Comparison of ENCODE assay signal across 25 cellular contexts in the genomic region with DNA sequence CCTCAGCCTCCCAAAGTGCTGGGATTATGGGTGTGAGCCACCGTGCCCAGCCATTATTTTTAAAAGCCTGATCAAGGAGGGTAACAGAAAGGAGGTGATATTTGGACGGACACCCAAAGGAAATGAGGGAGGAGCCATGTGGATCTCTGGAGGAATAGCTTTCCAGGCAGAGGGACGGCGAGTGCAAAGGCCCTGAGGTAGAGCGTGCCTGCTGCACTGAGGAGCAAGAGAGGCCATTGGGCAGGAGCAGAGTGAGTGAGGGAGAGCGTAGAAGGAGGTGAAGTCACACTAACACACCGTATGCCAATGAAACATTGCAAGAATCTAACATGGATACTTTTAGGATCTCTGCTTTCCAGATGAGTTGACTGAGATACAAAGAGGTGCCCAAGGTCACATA. TPM values are rescaled to one million over a fixed set of nuclear protein-coding genes. Genes with fewer than 3 reads are reported as not detected.
DNase-seq lines count a peak whose midpoint lies in the region; ATAC-seq, FAIRE-seq and TF ChIP-seq lines count a peak whose summit lies in the region.
"Had no signal": no experiment of that assay in that cellular context is flagged by ENCODE, and none has a peak within 500 bp of the region (broad histone marks: within the 10 kb centered on the region; RNA-seq: fewer than 3 reads in every experiment).

No MANE protein-coding gene starts in this region.

- DNase-seq in HepG2 (ENCODE audit: low spot score) = no peak
- no peak for DNase-seq in right lobe of liver
- no peak for DNase-seq in K562 (ENCODE audit: extremely low read depth in 1 of 4, low spot score in 3 of 4)
- no peak for DNase-seq in neuronal stem cell (ENCODE audit: low spot score)
- DNase-seq in activated CD4-positive, alpha-beta T cell treated with anti-CD3 and anti-CD28 coated beads, Interleukin-2, amount 50 U/mL, for 48 hours = no peak
- DNase-seq in SIG-M5 treated with dmso at 0.1 percent for 504 hours (lab: John Stamatoyannopoulos, UW; ENCODE audit: unreplicated experiment) = no peak
- DNase-seq: AML-193; BE2C; CD4-positive, alpha-beta T cell; CD8-positive, alpha-beta memory T cell; DMS 273 treated with DMSO at 0.1 percent for 48 hours; DMS79; EL; GDM1; GM23248; H7; HCEC 1CT had no signal

- no peak overlapping the region for H3K4ac ChIP-seq in neuronal stem cell (ENCODE audit: low read length)

- H2BK5ac ChIP-seq in neuronal stem cell (ENCODE audit: low read length) = no peak overlapping the region

- no peak for TF ChIP-seq POLR2A in HepG2 (IDR thresholded peaks at IDR 0.05; ENCODE audit: insufficient read depth in 1 of 2, low read depth in 2 of 2, low read length in 2 of 2)
- TF ChIP-seq POLR2A in right lobe of liver (IDR thresholded peaks at IDR 0.05) = no peak
- no peak for TF ChIP-seq POLR2A in K562 (conservative IDR thresholded peaks at IDR 0.05)

- TF ChIP-seq CTCF in HepG2 (CRISPR knock-in tag; IDR thresholded peaks at IDR 0.05) (no peak), right lobe of liver (IDR thresholded peaks at IDR 0.05) (no peak), K562 (IDR thresholded peaks at IDR 0.05 in 2 of 3, conservative IDR thresholded peaks at IDR 0.05 in 1 of 3; ENCODE audit: insufficient read depth in 2 of 3, low read depth in 1 of 3, low read length in 3 of 3) (no peak)

- BruUV-seq in HepG2 (replicated peaks; lab: Mats Ljungman, UMichigan) = no TSS peak
- BruUV-seq in K562 (replicated peaks; lab: Mats Ljungman, UMichigan) = no TSS peak

- H2AFZ ChIP-seq in HepG2 (ENCODE audit: low read length) = no peak overlapping the region
- no peak overlapping the region for H2AFZ ChIP-seq in K562 (ENCODE audit: low read depth, low read length)
- H2AFZ ChIP-seq in neuronal stem cell (ENCODE audit: low read length) = no peak overlapping the region
- H2AFZ ChIP-seq: GM23248 had no signal

- H3K23ac ChIP-seq in neuronal stem cell (ENCODE audit: low read depth, low read length, poor library complexity) = no peak overlapping the region

- no peaks in the 10 kb centered on the region for H3K79me1 ChIP-seq in neuronal stem cell (ENCODE audit: low read depth, low read length)

- ATAC-seq in HepG2 = no peak
- ATAC-seq in right lobe of liver = no peak
- no peak for ATAC-seq in K562
- ATAC-seq in HG02840 (IDR thresholded peaks at IDR 0.05; ENCODE audit: low FRiP score, unreplicated experiment) = no peak
- ATAC-seq: GM12878 had no signal

- H3K27ac ChIP-seq in HepG2 (ENCODE audit: extremely low read length, insufficient read depth, low read length) = no peak overlapping the region
- H3K27ac ChIP-seq in right lobe of liver = no peak overlapping the region
- no peak overlapping the region for H3K27ac ChIP-seq in K562 (ENCODE audit: extremely low read depth, low read depth, low read length)
- no peak overlapping the region for H3K27ac ChIP-seq in neuronal stem cell (replicated peaks; ENCODE audit: low read length)
- H3K27ac ChIP-seq: 22Rv1; BLaER1 treated with 17β-estradiol and CSF1 and Interleukin-3, amounts not matched to agents 10 nM and 100 nM; GM23248 had no signal

- no peak overlapping the region for H2BK15ac ChIP-seq in neuronal stem cell (ENCODE audit: low read length)

- intact Hi-C loops in HepG2 (cut with micrococcal nuclease; ENCODE audit: unreplicated experiment) = loop anchor here (10.0 kb wide), 1 partner anchor 268 kb away; no protein-coding TSS in a partner anchor
- intact Hi-C loops in right lobe of liver (cut with DNase I) = loop anchor here in 1 of 2 donors (10.0 kb wide), 1 partner anchor 268 kb away; no protein-coding TSS in a partner anchor
- intact Hi-C loops in K562 (cut with micrococcal nuclease) = no loop called here

- POLR2A ChIA-PET in HepG2 (lab: Yijun Ruan, JAX) (no interaction called here), K562 (lab: Yijun Ruan, JAX) (interaction anchor here (0.6 kb wide), 1 partner anchor 673 kb away, joined by 3 read pairs; no protein-coding TSS in a partner anchor)

- no peak overlapping the region for H2BK120ac ChIP-seq in neuronal stem cell (ENCODE audit: low read depth, low read length)

- in situ Hi-C loops in HepG2 (cut with HindIII; ENCODE audit: extremely low pct_ligation_motif_present, low pct_unique_long_range_greater_than_20kb) (loop anchor here (25.0 kb wide), 1 partner anchor 551 kb away; no protein-coding TSS in a partner anchor), K562 (cut with MboI) (loop anchor here (10.0 to 25.0 kb wide), 2 partner anchors 178 to 551 kb away; no protein-coding TSS in a partner anchor)

- no peak overlapping the region for H3K9ac ChIP-seq in HepG2 (ENCODE audit: insufficient read depth, low read depth, low read length)
- no peak overlapping the region for H3K9ac ChIP-seq in K562 (ENCODE audit: insufficient read depth in 1 of 2, low read depth in 2 of 2, low read length in 2 of 2)
- no peak overlapping the region for H3K9ac ChIP-seq in neuronal stem cell (ENCODE audit: low read depth, low read length, poor library complexity)
- H3K9ac ChIP-seq: BLaER1 treated with 17β-estradiol and CSF1 and Interleukin-3, amounts not matched to agents 10 nM and 100 nM; GM23248 had no signal

- no peak overlapping the region for H3K4me2 ChIP-seq in HepG2 (ENCODE audit: low read depth, low read length)
- no peak overlapping the region for H3K4me2 ChIP-seq in K562 (ENCODE audit: insufficient read depth, low read length)
- H3K4me2 ChIP-seq in neuronal stem cell (ENCODE audit: insufficient read depth, low read length, poor library complexity, severe bottlenecking) = no peak overlapping the region
- H3K4me2 ChIP-seq: BLaER1 treated with 17β-estradiol and CSF1 and Interleukin-3, amounts not matched to agents 10 nM and 100 nM had no signal

- no peak overlapping the region for H2BK12ac ChIP-seq in neuronal stem cell (ENCODE audit: low read length)

- H3K79me2 ChIP-seq in HepG2 (ENCODE audit: insufficient read depth, low read length) = no peaks in the 10 kb centered on the region
- no peaks in the 10 kb centered on the region for H3K79me2 ChIP-seq in K562 (ENCODE audit: control insufficient read depth, insufficient read depth, low read length)

- H3K4me1 ChIP-seq in HepG2 (ENCODE audit: insufficient read depth, low read length) (no peaks in the 10 kb centered on the region), right lobe of liver (no peaks in the 10 kb centered on the region), K562 (replicated peaks in 1 of 2; ENCODE audit: control insufficient read depth in 2 of 2, insufficient read depth in 2 of 2, low read length in 2 of 2) (peaks cover 0 to 4% of the 10 kb centered on the region in 2 experiments; a peak in 2 of 5 replicates), neuronal stem cell (ENCODE audit: control insufficient read depth in 2 of 2, insufficient read depth in 1 of 2, low read depth in 1 of 2, low read length in 2 of 2) (no peaks in the 10 kb centered on the region)
- H3K4me1 ChIP-seq: BE2C had no signal

- no peak overlapping the region for H2AK5ac ChIP-seq in neuronal stem cell (ENCODE audit: low read depth, low read length)

- peak overlapping the region; percentile 38 for H3K18ac ChIP-seq in neuronal stem cell (ENCODE audit: low read length)

- H3K14ac ChIP-seq in neuronal stem cell (ENCODE audit: low read length) = no peak overlapping the region

- H4K8ac ChIP-seq in neuronal stem cell (ENCODE audit: low read depth, low read length) = no peak overlapping the region

- peaks cover 1 to 27% of the 10 kb centered on the region in 2 experiments; a peak in 2 of 5 replicates for H3K27me3 ChIP-seq in HepG2 (ENCODE audit: control insufficient read depth in 1 of 2, insufficient read depth in 2 of 2, low read length in 2 of 2)
- H3K27me3 ChIP-seq in right lobe of liver = no peaks in the 10 kb centered on the region
- peaks cover 8 to 41% of the 10 kb centered on the region in 2 experiments for H3K27me3 ChIP-seq in K562 (ENCODE audit: control insufficient read depth in 2 of 2, insufficient read depth in 2 of 2, low read length in 2 of 2)
- H3K27me3 ChIP-seq in neuronal stem cell (ENCODE audit: control insufficient read depth in 3 of 3, insufficient read depth in 3 of 3, low read depth in 1 of 3, low read length in 3 of 3) = peaks cover 0 to 6% (median 0%) of the 10 kb centered on the region in 3 experiments
- H3K27me3 ChIP-seq: BE2C; BLaER1 treated with 17β-estradiol and CSF1 and Interleukin-3, amounts not matched to agents 10 nM and 100 nM had no signal

- TF ChIP-seq RAD21 in HepG2 (CRISPR knock-in tag; IDR thresholded peaks at IDR 0.05) (no peak), K562 (CRISPR knock-in tag; conservative IDR thresholded peaks at IDR 0.05 in 1 of 2, IDR thresholded peaks at IDR 0.05 in 1 of 2) (no peak)

- no peak overlapping the region for H4K91ac ChIP-seq in neuronal stem cell (ENCODE audit: low read depth, low read length, poor library complexity)

- H4K20me1 ChIP-seq in HepG2 (ENCODE audit: insufficient read depth, low read length) (no peaks in the 10 kb centered on the region; the same call in 1 of the 2 replicates), K562 (replicated peaks; ENCODE audit: control insufficient read depth, insufficient read depth, low read length) (0 out of 2 replicates have a peak, but pooled peaks cover 5% of the 10 kb centered on the region)

- H3K9me3 ChIP-seq in HepG2 (ENCODE audit: low read length) (no peaks in the 10 kb centered on the region), right lobe of liver (no peaks in the 10 kb centered on the region), K562 (replicated peaks; ENCODE audit: control insufficient read depth, insufficient read depth, low read depth, low read length) (no peaks in the 10 kb centered on the region), neuronal stem cell (replicated peaks in 1 of 2; ENCODE audit: control insufficient read depth in 2 of 2, insufficient read depth in 1 of 2, low read depth in 1 of 2, low read length in 2 of 2) (no peaks in the 10 kb centered on the region)
- H3K9me3 ChIP-seq: BE2C; BLaER1 treated with 17β-estradiol and CSF1 and Interleukin-3, amounts not matched to agents 10 nM and 100 nM had no signal

- no peaks in the 10 kb centered on the region for H3K36me3 ChIP-seq in HepG2 (replicated peaks in 1 of 2; ENCODE audit: control insufficient read depth in 1 of 2, insufficient read depth in 2 of 2, low read length in 2 of 2)
- H3K36me3 ChIP-seq in right lobe of liver = no peaks in the 10 kb centered on the region
- H3K36me3 ChIP-seq in K562 (ENCODE audit: control insufficient read depth, insufficient read depth, low read length) = no peaks in the 10 kb centered on the region
- no peaks in the 10 kb centered on the region for H3K36me3 ChIP-seq in neuronal stem cell (replicated peaks in 1 of 2; ENCODE audit: control insufficient read depth in 2 of 2, insufficient read depth in 2 of 2, low read length in 2 of 2)
- H3K36me3 ChIP-seq: BE2C; BLaER1 treated with 17β-estradiol and CSF1 and Interleukin-3, amounts not matched to agents 10 nM and 100 nM had no signal

- no peaks in the 10 kb centered on the region for H3K9me1 ChIP-seq in K562 (ENCODE audit: control insufficient read depth, insufficient read depth, low read length)

- H3K4me3 ChIP-seq in HepG2 (replicated peaks in 1 of 3; ENCODE audit: insufficient read depth in 1 of 3, low read depth in 2 of 3, low read length in 3 of 3) (no peak overlapping the region), right lobe of liver (no peak overlapping the region), K562 (no peak overlapping the region), neuronal stem cell (ENCODE audit: low read length in 2 of 2) (no peak overlapping the region)
- H3K4me3 ChIP-seq: BLaER1 treated with 17β-estradiol and CSF1 and Interleukin-3, amounts not matched to agents 10 nM and 100 nM; GM12878; GM23248 had no signal

- TF ChIP-seq EP300 in HepG2 (IDR thresholded peaks at IDR 0.05; ENCODE audit: low read depth in 2 of 2, low read length in 2 of 2) = no peak
- TF ChIP-seq EP300 in HepG2 (CRISPR knock-in tag; IDR thresholded peaks at IDR 0.05; ENCODE audit: borderline replicate concordance) = no peak
- TF ChIP-seq EP300 in K562 (IDR thresholded peaks at IDR 0.05; ENCODE audit: low read length) = no peak

- no peak for FAIRE-seq in HepG2 (lab: Jason Lieb, UNC)
- no peak for FAIRE-seq in K562 (lab: Jason Lieb, UNC)
- FAIRE-seq: A204.1, D721Med, GM12878, GM19239, H1 had no signal

- WGBS in HepG2 (ENCODE audit: low lambda C conversion rate) = 26% methylated on average over 7 of the region's 7 CpGs
- 78% methylated on average over 7 of the region's 7 CpGs for WGBS in right lobe of liver (ENCODE audit: insufficient coverage, low coverage, low lambda C conversion rate, missing lambda C conversion rate)
- WGBS in K562 (ENCODE audit: insufficient coverage, low coverage, missing lambda C conversion rate) = 0% methylated on average over 7 of the region's 7 CpGs
- no CpG with 5 or more reads among the region's 7 CpGs for WGBS in neuronal stem cell (ENCODE audit: extremely low coverage in 2 of 2, insufficient read length in 2 of 2, insufficient replicate concordance in 1 of 2), 2 donors

- CTCF ChIA-PET in HepG2 (lab: Yijun Ruan, JAX; ENCODE audit: low intra/inter-chr PET ratio, low total read pairs) = interaction anchor here (6.1 to 9.1 kb wide), 3 partner anchors 146 to 197 kb away, joined by 134 to 198 read pairs (median 159); a partner anchor contains a TSS
- CTCF ChIA-PET in K562 (lab: Yijun Ruan, JAX; ENCODE audit: low intra/inter-chr PET ratio) = interaction anchor here (1.5 kb wide), 1 partner anchor 172 kb away, joined by 6 read pairs; no protein-coding TSS in a partner anchor

RNA-seq across cellular contexts. Expression of a gene that starts 58.9 kb away (rescaled TPM):
- total RNA-seq in HepG2 (2016; rRNA removed; fragmentation: Illumina TruSeq; extraction: Trizol) = 11.1 and 15.9 TPM in 2 replicates
- 6.3 and 6.5 TPM in 2 replicates for total RNA-seq in HepG2 (2016; cell fraction: cytosol; rRNA removed; fragmentation: Illumina TruSeq; extraction: Trizol; ENCODE audit: low read depth)
- total RNA-seq in HepG2 (2016; cell fraction: insoluble cytoplasmic fraction; rRNA removed; fragmentation: Illumina TruSeq; extraction: Trizol) = 11.0 and 12.7 TPM in 2 replicates
- total RNA-seq in HepG2 (2016; cell fraction: membrane; rRNA removed; fragmentation: Illumina TruSeq; extraction: Trizol) = 9.7 and 10.8 TPM in 2 replicates
- 14.7 and 16.0 TPM in 2 replicates for total RNA-seq in HepG2 (2016; cell fraction: nucleus; rRNA removed; fragmentation: Illumina TruSeq; extraction: Trizol)
- polyA plus RNA-seq in HepG2 (2011; rRNA removed) = 2.9 and 3.5 TPM in 2 replicates
- 2.2 and 3.5 TPM in 2 replicates for polyA plus RNA-seq in HepG2 (2011; cell fraction: cytosol; rRNA removed)
- polyA plus RNA-seq in HepG2 (2011; cell fraction: nucleus; rRNA removed) = 4.5 and 5.9 TPM in 2 replicates
- 5.3 and 8.2 TPM in 2 replicates for polyA plus RNA-seq in HepG2 (2012)
- polyA plus RNA-seq in HepG2 (2016; cell fraction: cytosol; fragmentation: Illumina TruSeq; extraction: Trizol; ENCODE audit: low read depth) = 1.1 and 1.4 TPM in 2 replicates
- 5.1 and 6.1 TPM in 2 replicates for polyA plus RNA-seq in HepG2 (2016; cell fraction: insoluble cytoplasmic fraction; fragmentation: Illumina TruSeq; extraction: Trizol; ENCODE audit: low read depth)
- 2.2 TPM in 2 replicates for polyA plus RNA-seq in HepG2 (2016; cell fraction: membrane; fragmentation: Illumina TruSeq; extraction: Trizol; ENCODE audit: low read depth)
- polyA plus RNA-seq in HepG2 (2016; cell fraction: nucleus; fragmentation: Illumina TruSeq; extraction: Trizol; ENCODE audit: insufficient read depth, low read depth) = 16.4 and 18.7 TPM in 2 replicates
- polyA minus RNA-seq in HepG2 (2011; rRNA and poly(A)+ RNA removed; ENCODE audit: low replicate concordance) = 10.7 and 26.2 TPM in 2 replicates
- polyA minus RNA-seq in HepG2 (2011; cell fraction: cytosol; rRNA and poly(A)+ RNA removed) = 5.7 and 8.7 TPM in 2 replicates
- 17.6 and 27.1 TPM in 2 replicates for polyA minus RNA-seq in HepG2 (2011; cell fraction: nucleus; rRNA and poly(A)+ RNA removed)
- total RNA-seq in right lobe of liver = 10 to 100 TPM in 5 of 6 experiments, 1 to 10 TPM in 1; 9.3 to 17.5 (median 13.9) TPM
- 34.0 and 34.5 TPM in 2 replicates for total RNA-seq in K562 (2011; cell fraction: chromatin; rRNA removed; ENCODE audit: low replicate concordance)
- total RNA-seq in K562 (2011; cell fraction: nucleolus; rRNA removed) = 14.8 and 15.7 TPM in 2 replicates
- 12.4 and 17.1 TPM in 2 replicates for total RNA-seq in K562 (2011; cell fraction: nucleoplasm; rRNA removed)
- 10.3 and 12.4 TPM in 2 replicates for total RNA-seq in K562 (2014; rRNA removed)
- 11.9 and 13.5 TPM in 2 replicates for total RNA-seq in K562 (2014; rRNA removed; fragmentation: Illumina TruSeq; extraction: Trizol)
- total RNA-seq in K562 (2015; rRNA removed; fragmentation: Illumina TruSeq; extraction: Trizol) = 12.4 and 13.8 TPM in 2 replicates
- 11.9 and 13.4 TPM in 2 replicates for total RNA-seq in K562 (2021)
- 2.5 and 3.8 TPM in 2 replicates for polyA plus RNA-seq in K562 (2011; rRNA removed)
- polyA plus RNA-seq in K562 (2011; cell fraction: cytosol; rRNA removed) = 3.5 and 4.1 TPM in 2 replicates
- polyA plus RNA-seq in K562 (2011; cell fraction: nucleus; rRNA removed) = 3.0 and 7.0 TPM in 2 replicates
- 6.0 and 6.5 TPM in 2 replicates for polyA plus RNA-seq in K562 (2012)
- 10.4 and 11.6 TPM in 2 replicates for polyA plus RNA-seq in K562 (2014; fragmentation: Illumina TruSeq; extraction: Trizol)
- polyA plus RNA-seq in K562 (2014; fragmentation: Nextera tagmentation; extraction: Ambion mirVana) = 1 to 10 TPM; 4.4 to 4.9 TPM
- 7.2 and 7.6 TPM in 2 replicates for polyA plus RNA-seq in K562 (2014; rRNA removed)
- polyA minus RNA-seq in K562 (2011; rRNA and poly(A)+ RNA removed) = 15.4 and 15.9 TPM in 2 replicates
- polyA minus RNA-seq in K562 (2011; cell fraction: cytosol; rRNA and poly(A)+ RNA removed) = 5.7 and 9.7 TPM in 2 replicates
- polyA minus RNA-seq in K562 (2011; cell fraction: nucleus; rRNA and poly(A)+ RNA removed) = 9.0 and 12.0 TPM in 2 replicates
- polyA plus RNA-seq in neuronal stem cell (2013, experiment 1 of 2) = 2.4 TPM
- polyA plus RNA-seq in neuronal stem cell (2013, experiment 2 of 2) = 2.2 TPM
